In the genomic region with DNA sequence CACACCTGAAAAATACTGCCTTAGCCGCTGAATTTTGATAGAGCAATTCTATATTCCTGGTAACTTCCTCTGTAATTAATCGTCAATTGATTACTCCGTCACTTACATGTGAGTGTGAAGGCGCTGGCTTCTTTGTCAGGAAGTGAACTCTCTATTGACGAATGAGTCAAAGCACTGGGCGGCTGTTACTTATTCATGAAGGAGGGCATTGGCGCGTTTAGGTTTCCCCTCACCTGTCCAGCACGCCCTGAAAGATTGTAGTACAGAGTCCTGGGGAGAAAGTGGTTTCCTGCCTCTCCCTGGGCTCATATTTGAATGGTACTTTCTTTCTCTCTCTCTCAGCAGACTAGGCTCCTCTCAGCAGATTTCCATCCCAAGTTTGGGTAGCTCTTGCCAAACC, we compare ENCODE assay signal across 13 cellular contexts. TPM values are rescaled to one million over a fixed set of nuclear protein-coding genes. Genes with fewer than 3 reads are reported as not detected.
DNase-seq lines count a peak whose midpoint lies in the region; ATAC-seq, FAIRE-seq and TF ChIP-seq lines count a peak whose summit lies in the region.
"Had no signal": no experiment of that assay in that cellular context is flagged by ENCODE, and none has a peak within 500 bp of the region (broad histone marks: within the 10 kb centered on the region; RNA-seq: fewer than 3 reads in every experiment).

No MANE protein-coding gene starts in this region.

- TF ChIP-seq RAD21 in A549 (conservative IDR thresholded peaks at IDR 0.05 in 1 of 2, IDR thresholded peaks at IDR 0.05 in 1 of 2) = no peak

- no peak overlapping the region for H3K4me2 ChIP-seq in A549

- peaks cover 93% of the 10 kb centered on the region for H3K4me1 ChIP-seq in A549
- peaks cover 35% of the 10 kb centered on the region for H3K4me1 ChIP-seq in foreskin keratinocyte
- peaks cover 14 to 26% of the 10 kb centered on the region in 2 donors for H3K4me1 ChIP-seq in adrenal gland (replicated peaks in 1 of 2)

- TF ChIP-seq POLR2A in A549 (IDR thresholded peaks at IDR 0.05; ENCODE audit: low read length) (no peak), adrenal gland (IDR thresholded peaks at IDR 0.05) (no peak)

- WGBS in A549 (ENCODE audit: missing lambda C conversion rate) = 73% methylated on average over 9 of the region's 9 CpGs
- 62 to 71% (median 67%) methylated on average over 9 of the region's 9 CpGs for WGBS in adrenal gland, 4 donors

- no peaks in the 10 kb centered on the region for H3K9me3 ChIP-seq in A549
- H3K9me3 ChIP-seq in adrenal gland (replicated peaks in 1 of 3) = no peaks in the 10 kb centered on the region
- H3K9me3 ChIP-seq: esophagus muscularis mucosa had no signal

- H3K36me3 ChIP-seq in adrenal gland (replicated peaks in 1 of 2) = no peaks in the 10 kb centered on the region
- H3K36me3 ChIP-seq: esophagus muscularis mucosa had no signal

- FAIRE-seq in A549 (lab: Jason Lieb, UNC) = no peak

- CTCF ChIA-PET in A549 (lab: Yijun Ruan, JAX) = interaction anchor here (0.7 to 2.8 kb wide), 7 partner anchors 10 to 87 kb away, joined by 3 to 12 read pairs (median 4); no protein-coding TSS in a partner anchor

- POLR2A ChIA-PET in A549 (lab: Yijun Ruan, JAX) = no interaction called here

- ATAC-seq in A549 (no peak), foreskin keratinocyte (peak; percentile 17), HG03280 (IDR thresholded peaks at IDR 0.05; ENCODE audit: unreplicated experiment) (no peak), HG03354 (IDR thresholded peaks at IDR 0.05; ENCODE audit: poor library complexity, severe bottlenecking, unreplicated experiment) (no peak), HG03196 (IDR thresholded peaks at IDR 0.05; ENCODE audit: unreplicated experiment) (no peak)
- ATAC-seq: WTC11 had no signal

- H3K27me3 ChIP-seq in foreskin keratinocyte (no peaks in the 10 kb centered on the region), adrenal gland (no peaks in the 10 kb centered on the region)
- H3K27me3 ChIP-seq: esophagus muscularis mucosa had no signal

- no peak for TF ChIP-seq EP300 in A549 (IDR thresholded peaks at IDR 0.05)

- TF ChIP-seq CTCF in A549 (IDR thresholded peaks at IDR 0.05) (no peak), foreskin keratinocyte (conservative IDR thresholded peaks at IDR 0.05) (no peak), adrenal gland (IDR thresholded peaks at IDR 0.05) (no peak)

- DNase-seq in A549 (ENCODE audit: low read depth in 1 of 2, low spot score in 1 of 2) (no peak), COR-L47 (lab: John Stamatoyannopoulos, UW) (peak; percentile 35), RPMI8226 (peak; percentile 41), foreskin keratinocyte (peak; percentile 71 to 84), adrenal gland (no peak)
- DNase-seq: amygdala; NCI-H187; stimulated activated CD4-positive, alpha-beta T cell treated with anti-CD3 and anti-CD28 coated beads, Interleukin-4, amount 100 ng/mL, for 24 hours had no signal

- H3K27ac ChIP-seq in A549 (peak overlapping the region; percentile 76 to 97; a peak in 4 of 6 replicates), foreskin keratinocyte (peak overlapping the region; percentile 85), adrenal gland (no peak overlapping the region)

- H3K4me3 ChIP-seq in A549 (no peak overlapping the region), adrenal gland (no peak overlapping the region)
- H3K4me3 ChIP-seq: esophagus muscularis mucosa had no signal

- intact Hi-C loops in adrenal gland (cut with DNase I) = no loop called here

TF ChIP-seq in A549, 52 proteins besides CTCF, POLR2A, EP300 and RAD21:
- TF ChIP-seq FOXS1 (CRISPR knock-in tag; IDR thresholded peaks at IDR 0.05) (no peak), HOXA7 (CRISPR knock-in tag; IDR thresholded peaks at IDR 0.05) (no peak), ESRRA (IDR thresholded peaks at IDR 0.05; ENCODE audit: borderline replicate concordance, low read length) (no peak), EHF (CRISPR knock-in tag; IDR thresholded peaks at IDR 0.05) (no peak), PHF8 (IDR thresholded peaks at IDR 0.05; ENCODE audit: borderline replicate concordance, low read depth) (no peak), HDAC2 (IDR thresholded peaks at IDR 0.05) (no peak), KDM1A (IDR thresholded peaks at IDR 0.05; ENCODE audit: low read depth) (no peak), NR3C1 (IDR thresholded peaks at IDR 0.05) (no peak), NFE2L2 (conservative IDR thresholded peaks at IDR 0.05; ENCODE audit: low read length) (no peak)
- TF ChIP-seq, protein P1, sequence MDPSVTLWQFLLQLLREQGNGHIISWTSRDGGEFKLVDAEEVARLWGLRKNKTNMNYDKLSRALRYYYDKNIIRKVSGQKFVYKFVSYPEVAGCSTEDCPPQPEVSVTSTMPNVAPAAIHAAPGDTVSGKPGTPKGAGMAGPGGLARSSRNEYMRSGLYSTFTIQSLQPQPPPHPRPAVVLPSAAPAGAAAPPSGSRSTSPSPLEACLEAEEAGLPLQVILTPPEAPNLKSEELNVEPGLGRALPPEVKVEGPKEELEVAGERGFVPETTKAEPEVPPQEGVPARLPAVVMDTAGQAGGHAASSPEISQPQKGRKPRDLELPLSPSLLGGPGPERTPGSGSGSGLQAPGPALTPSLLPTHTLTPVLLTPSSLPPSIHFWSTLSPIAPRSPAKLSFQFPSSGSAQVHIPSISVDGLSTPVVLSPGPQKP (IDR thresholded peaks at IDR 0.05; ENCODE audit: low read depth, low read length) = no peak
- TF ChIP-seq, protein P2, sequence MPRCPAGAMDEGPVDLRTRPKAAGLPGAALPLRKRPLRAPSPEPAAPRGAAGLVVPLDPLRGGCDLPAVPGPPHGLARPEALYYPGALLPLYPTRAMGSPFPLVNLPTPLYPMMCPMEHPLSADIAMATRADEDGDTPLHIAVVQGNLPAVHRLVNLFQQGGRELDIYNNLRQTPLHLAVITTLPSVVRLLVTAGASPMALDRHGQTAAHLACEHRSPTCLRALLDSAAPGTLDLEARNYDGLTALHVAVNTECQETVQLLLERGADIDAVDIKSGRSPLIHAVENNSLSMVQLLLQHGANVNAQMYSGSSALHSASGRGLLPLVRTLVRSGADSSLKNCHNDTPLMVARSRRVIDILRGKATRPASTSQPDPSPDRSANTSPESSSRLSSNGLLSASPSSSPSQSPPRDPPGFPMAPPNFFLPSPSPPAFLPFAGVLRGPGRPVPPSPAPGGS (IDR thresholded peaks at IDR 0.05) = no peak

RNA-seq across cellular contexts. Expression of a gene that starts 21.0 kb away (rescaled TPM):
- polyA plus RNA-seq in A549 (2011; rRNA removed) = 13.3 and 14.7 TPM in 2 replicates
- 16.7 and 27.8 TPM in 2 replicates for polyA plus RNA-seq in A549 (2012; cell fraction: cytosol; rRNA removed)
- 32.8 and 41.8 TPM in 2 replicates for polyA plus RNA-seq in A549 (2012; cell fraction: nucleus; rRNA removed)
- 10.9 to 13.5 TPM (median 11.5 TPM) in 3 replicates for polyA plus RNA-seq in A549 (2017; fragmentation: RNase III; extraction: RNeasy Plus Mini Kit Qiagen cat#74134 plus additional on column Dnase treatment)
- polyA minus RNA-seq in A549 (2011; rRNA and poly(A)+ RNA removed) = 19.8 and 19.9 TPM in 2 replicates
- total RNA-seq in foreskin keratinocyte = 3.7 and 3.9 TPM in 2 replicates
- polyA plus RNA-seq in foreskin keratinocyte = 1.7 and 2.4 TPM in 2 replicates
- total RNA-seq in adrenal gland = 100 to 1,000 TPM in 3 of 8 donors, 10 to 100 TPM in 3, 1 to 10 TPM in 2; 5.3 to 114 (median 60.3) TPM
- polyA plus RNA-seq in adrenal gland = 10 to 100 TPM in 2 of 3 donors, 1 to 10 TPM in 1; 4.8 to 96.5 (median 15.4) TPM

RNA-seq across cellular contexts. Expression of a gene that starts 39.6 kb away (rescaled TPM):
- polyA plus RNA-seq in A549 (2011; rRNA removed) (29.5 and 29.6 TPM in 2 replicates), A549 (2017; fragmentation: RNase III; extraction: RNeasy Plus Mini Kit Qiagen cat#74134 plus additional on column Dnase treatment) (23.4 to 27.0 TPM (median 23.7 TPM) in 3 replicates), foreskin keratinocyte (12.3 and 14.3 TPM in 2 replicates), adrenal gland (10 to 100 TPM; 11.9 to 26.9 (median 21.9) TPM)
- polyA plus RNA-seq in A549 (2012; cell fraction: cytosol; rRNA removed) = 41.5 and 50.7 TPM in 2 replicates
- polyA plus RNA-seq in A549 (2012; cell fraction: nucleus; rRNA removed) = 111 and 113 TPM in 2 replicates
- 40.0 and 45.8 TPM in 2 replicates for polyA minus RNA-seq in A549 (2011; rRNA and poly(A)+ RNA removed)
- total RNA-seq in foreskin keratinocyte (14.8 and 14.9 TPM in 2 replicates), adrenal gland (10 to 100 TPM; 27.9 to 64.5 (median 34.9) TPM)

Comparison
In these comparisons a context has a peak if more than half of its experiments do, and no peak if none do; other contexts are left out.
1. DNase-seq: peak in COR-L47 (single experiment), RPMI8226 (single experiment) and foreskin keratinocyte (2 of 2); none in A549 (0 of 2) and adrenal gland (0 of 7).
2. H3K27ac ChIP-seq: peak in A549 (2 of 2) and foreskin keratinocyte (single experiment); none in adrenal gland (0 of 5).